8 cellular contexts compared by ENCODE assay signal in genomic region chr9:108565651-108566378, GRCh38.
DNase-seq lines count a peak whose midpoint lies in the region; ATAC-seq, FAIRE-seq and TF ChIP-seq lines count a peak whose summit lies in the region.

No MANE protein-coding gene starts in this region.

- H3K27ac ChIP-seq in gastrocnemius medialis: no peak overlapping the region

- peaks cover 0 to 23% of the 10 kb centered on the region in 2 donors for H3K4me1 ChIP-seq in gastrocnemius medialis

- no peaks in the 10 kb centered on the region for H3K36me3 Mint-ChIP-seq in naive thymus-derived CD8-positive, alpha-beta T cell

- H3K27me3 Mint-ChIP-seq in naive thymus-derived CD8-positive, alpha-beta T cell: peaks cover 4 to 23% (median 14%) of the 10 kb centered on the region in 5 donors

- no peak overlapping the region for H3K4me3 ChIP-seq in gastrocnemius medialis

- POLR2A ChIA-PET in naive thymus-derived CD8-positive, alpha-beta T cell (lab: Charles Lee): interaction anchor here (0.6 kb wide), 1 partner anchor 287 kb away, joined by 3 read pairs; no protein-coding TSS in a partner anchor

- TF ChIP-seq CTCF in D721Med (IDR thresholded peaks at IDR 0.05; ENCODE audit: insufficient read depth, missing control alignments): peak; percentile 85
- TF ChIP-seq CTCF in gastrocnemius medialis (IDR thresholded peaks at IDR 0.05 in 4 of 5, conservative IDR thresholded peaks at IDR 0.05 in 1 of 5): peak; percentile 84 to 91 (median 87)

- ATAC-seq in GM19351 (IDR thresholded peaks at IDR 0.05; ENCODE audit: unreplicated experiment): peak; percentile 88
- ATAC-seq in HG03457 (IDR thresholded peaks at IDR 0.05; ENCODE audit: unreplicated experiment): peak; percentile 72
- peak; percentile 87 to 93 for ATAC-seq in gastrocnemius medialis
- no peak for ATAC-seq in naive thymus-derived CD8-positive, alpha-beta T cell

- in situ Hi-C loops in gastrocnemius medialis (cut with MboI; ENCODE audit: low sequenced_read_pairs in 4 of 4): loop anchor here (5.0 to 25.0 kb wide), 4 partner anchors 101 to 1104 kb away; no protein-coding TSS in a partner anchor

- no peak for FAIRE-seq in D721Med (lab: Jason Lieb, UNC)

- no peak overlapping the region for H3K4me3 Mint-ChIP-seq in naive thymus-derived CD8-positive, alpha-beta T cell

- H3K27ac Mint-ChIP-seq in naive thymus-derived CD8-positive, alpha-beta T cell: peak overlapping the region in 1 of 10 donors; percentile 51

- no peaks in the 10 kb centered on the region for H3K36me3 ChIP-seq in gastrocnemius medialis

- H3K27me3 ChIP-seq in gastrocnemius medialis: no peaks in the 10 kb centered on the region

- no peaks in the 10 kb centered on the region for H3K4me1 Mint-ChIP-seq in naive thymus-derived CD8-positive, alpha-beta T cell

- no peak for TF ChIP-seq POLR2A in gastrocnemius medialis (IDR thresholded peaks at IDR 0.05)

- peaks cover 0 to 5% (median 0%) of the 10 kb centered on the region in 9 donors for H3K9me3 Mint-ChIP-seq in naive thymus-derived CD8-positive, alpha-beta T cell

- intact Hi-C loops in gastrocnemius medialis (cut with DNase I; ENCODE audit: low total_unique reads): loop anchor here (1.0 to 10.0 kb wide), 8 partner anchors 93 to 1143 kb away; partner anchors contain the start of gene KLF4

- DNase-seq in D721Med (ENCODE audit: insufficient read length, low spot score) (peak; percentile 18), NCI-H460 (ENCODE audit: extremely low read depth, low read depth) (peak; percentile 87), astrocyte of the hippocampus (ENCODE audit: low read depth, low spot score) (peak; percentile 91), hippocampal formation (lab: John Stamatoyannopoulos, UW) (peak; percentile 38 to 89), gastrocnemius medialis (peak in 1 of 2 donors; percentile 42)
- no peak for DNase-seq in naive thymus-derived CD8-positive, alpha-beta T cell

- H3K9me3 ChIP-seq in gastrocnemius medialis: no peaks in the 10 kb centered on the region

Comparison
In these comparisons a context has a peak if more than half of its experiments do, and no peak if none do; other contexts are left out.
1. DNase-seq: peak in D721Med (single experiment), NCI-H460 (single experiment), astrocyte of the hippocampus (single experiment) and hippocampal formation (2 of 2); none in naive thymus-derived CD8-positive, alpha-beta T cell (0 of 10).
2. ATAC-seq: peak in GM19351 (single experiment), HG03457 (single experiment) and gastrocnemius medialis (2 of 2); none in naive thymus-derived CD8-positive, alpha-beta T cell (0 of 2).